Comparison of ENCODE assay signal across 2 cellular contexts in genomic region chrX:79592259-79592658, GRCh38.
TF ChIP-seq lines count a peak whose summit lies in the region.

No MANE protein-coding gene starts in this region.

TF ChIP-seq in liver, 16 proteins besides CTCF, POLR2A, EP300 and RAD21 (continued from another document):
- TF ChIP-seq REST (IDR thresholded peaks at IDR 0.05) (no peak), MAX (IDR thresholded peaks at IDR 0.05) (no peak), GABPA (IDR thresholded peaks at IDR 0.05 in 1 of 2, conservative IDR thresholded peaks at IDR 0.05 in 1 of 2) (no peak), RXRA (IDR thresholded peaks at IDR 0.05) (no peak), ZBTB33 (IDR thresholded peaks at IDR 0.05) (no peak), HNF4G (IDR thresholded peaks at IDR 0.05) (no peak), EGR1 (IDR thresholded peaks at IDR 0.05; ENCODE audit: low read depth in 2 of 2) (no peak), TAF1 (conservative IDR thresholded peaks at IDR 0.05) (no peak), FOXA1 (IDR thresholded peaks at IDR 0.05) (no peak), YY1 (IDR thresholded peaks at IDR 0.05) (no peak), JUND (IDR thresholded peaks at IDR 0.05) (no peak), NR2F2 (IDR thresholded peaks at IDR 0.05) (no peak), SP1 (IDR thresholded peaks at IDR 0.05) (no peak), HNF4A (conservative IDR thresholded peaks at IDR 0.05) (no peak), ATF3 (IDR thresholded peaks at IDR 0.05) (no peak)

TF ChIP-seq in HepG2, 621 proteins besides CTCF, POLR2A, EP300 and RAD21 (continued from another document):
- TF ChIP-seq ZNF276 (CRISPR knock-in tag; IDR thresholded peaks at IDR 0.05; ENCODE audit: low read depth) (no peak), ZNF503 (CRISPR knock-in tag; IDR thresholded peaks at IDR 0.05) (no peak), KDM4B (CRISPR knock-in tag; IDR thresholded peaks at IDR 0.05) (no peak), ZBTB39 (CRISPR knock-in tag; IDR thresholded peaks at IDR 0.05) (no peak)
